8 cellular contexts compared by ENCODE assay signal in genomic region chr9:69745716-69746538, GRCh38. TPM values are rescaled to one million over a fixed set of nuclear protein-coding genes. Genes with fewer than 3 reads are reported as not detected.
DNase-seq lines count a peak whose midpoint lies in the region; ATAC-seq, FAIRE-seq and TF ChIP-seq lines count a peak whose summit lies in the region.

No MANE protein-coding gene starts in this region.

- no peaks in the 10 kb centered on the region for H4K20me1 ChIP-seq in K562 (replicated peaks; ENCODE audit: control insufficient read depth, insufficient read depth, low read length)

- no peak overlapping the region for H3K9ac ChIP-seq in K562 (ENCODE audit: insufficient read depth in 1 of 2, low read depth in 2 of 2, low read length in 2 of 2)

- no peak overlapping the region for H2AFZ ChIP-seq in K562 (ENCODE audit: low read depth, low read length)

- peak overlapping the region; percentile 67 for H3K27ac ChIP-seq in HL-60 (replicated peaks)
- H3K27ac ChIP-seq in K562 (ENCODE audit: extremely low read depth, low read depth, low read length) = peak overlapping the region; percentile 45; the same call in 2 of the 3 replicates

- ATAC-seq in K562 (peak; percentile 76), HG02884 (IDR thresholded peaks at IDR 0.05; ENCODE audit: unreplicated experiment) (no peak), GM21619 (IDR thresholded peaks at IDR 0.05; ENCODE audit: unreplicated experiment) (no peak)

- in situ Hi-C loops in K562 (cut with MboI) = no loop called here

- intact Hi-C loops in K562 (cut with micrococcal nuclease) = loop anchor here (5.0 kb wide), 1 partner anchor 76 kb away; the partner anchor contains the start of gene CFAP95

- CTCF ChIA-PET in BJ (lab: Yijun Ruan, JAX) (interaction anchor here (0.6 to 3.0 kb wide), 18 partner anchors 8 to 367 kb away, joined by 3 to 19 read pairs (median 3); partner anchors contain the start of gene APBA1), K562 (lab: Yijun Ruan, JAX; ENCODE audit: low intra/inter-chr PET ratio) (no interaction called here)

- no peak for TF ChIP-seq POLR2A in K562 (conservative IDR thresholded peaks at IDR 0.05)

- TF ChIP-seq RAD21 in K562 (CRISPR knock-in tag; conservative IDR thresholded peaks at IDR 0.05 in 1 of 2, IDR thresholded peaks at IDR 0.05 in 1 of 2) = peak in 1 of 2 experiments; percentile 30; a peak in 1 of 4 replicates

- no peak for TF ChIP-seq EP300 in K562 (IDR thresholded peaks at IDR 0.05; ENCODE audit: low read length)

- FAIRE-seq in K562 (lab: Jason Lieb, UNC) = peak; percentile 85

- H3K9me3 ChIP-seq in K562 (replicated peaks; ENCODE audit: control insufficient read depth, insufficient read depth, low read depth, low read length) = no peaks in the 10 kb centered on the region

- POLR2A ChIA-PET in BJ (lab: Charles Lee) (no interaction called here), K562 (lab: Yijun Ruan, JAX) (interaction anchor here (1.2 to 1.5 kb wide), 3 partner anchors 9 to 14 kb away, joined by 3 to 7 read pairs (median 5); partner anchors contain the start of gene PTAR1)

- H3K27me3 ChIP-seq in BJ (ENCODE audit: control insufficient read depth, insufficient read depth, low read length) (no peaks in the 10 kb centered on the region), HL-60 (ENCODE audit: insufficient read depth, poor library complexity, severe bottlenecking) (no peaks in the 10 kb centered on the region), K562 (ENCODE audit: control insufficient read depth in 2 of 2, insufficient read depth in 2 of 2, low read length in 2 of 2) (no peaks in the 10 kb centered on the region)

- no peak overlapping the region for H3K4me3 ChIP-seq in BJ (ENCODE audit: low read depth, low read length)
- H3K4me3 ChIP-seq in HL-60 (replicated peaks; ENCODE audit: insufficient read depth, low read length) = no peak overlapping the region
- H3K4me3 ChIP-seq in K562 = no peak overlapping the region

- DNase-seq in BJ (ENCODE audit: low read depth) = no peak
- peak in 1 of 2 experiments; percentile 28 for DNase-seq in HL-60 (ENCODE audit: low read depth in 1 of 2, low spot score in 1 of 2)
- peak in 2 of 4 experiments; percentile 9 for DNase-seq in K562 (ENCODE audit: extremely low read depth in 1 of 4, low spot score in 3 of 4)
- DNase-seq in lung microvascular endothelial cell (ENCODE audit: low read depth in 2 of 2) = peak; percentile 28 to 50
- DNase-seq in NCI-H226 = no peak
- no peak for DNase-seq in hypothalamus (lab: John Stamatoyannopoulos, UW)

- WGBS in K562 (ENCODE audit: insufficient coverage, low coverage, missing lambda C conversion rate) = 58% methylated on average over 5 of the region's 5 CpGs

- H3K9me1 ChIP-seq in K562 (ENCODE audit: control insufficient read depth, insufficient read depth, low read length) = no peaks in the 10 kb centered on the region

- H3K36me3 ChIP-seq in BJ (ENCODE audit: control insufficient read depth, insufficient read depth, low read length) = no peaks in the 10 kb centered on the region
- peaks cover 67% of the 10 kb centered on the region; the same call in 2 of the 3 replicates for H3K36me3 ChIP-seq in K562 (ENCODE audit: control insufficient read depth, insufficient read depth, low read length)

- TF ChIP-seq CTCF in BJ (IDR thresholded peaks at IDR 0.05; ENCODE audit: insufficient read depth, low read depth, low read length) (peak; percentile 40; the same call in 1 of the 2 replicates), HL-60 (IDR thresholded peaks at IDR 0.05; ENCODE audit: insufficient read depth, low read length) (no peak), K562 (IDR thresholded peaks at IDR 0.05 in 2 of 3, conservative IDR thresholded peaks at IDR 0.05 in 1 of 3; ENCODE audit: insufficient read depth in 2 of 3, low read depth in 1 of 3, low read length in 3 of 3) (peak in 2 of 3 experiments; percentile 16 to 37; a peak in 3 of 6 replicates)

- peaks cover 0 to 7% of the 10 kb centered on the region in 2 experiments; a peak in 2 of 5 replicates for H3K4me1 ChIP-seq in K562 (replicated peaks in 1 of 2; ENCODE audit: control insufficient read depth in 2 of 2, insufficient read depth in 2 of 2, low read length in 2 of 2)

- no peak overlapping the region for H3K4me2 ChIP-seq in K562 (ENCODE audit: insufficient read depth, low read length)

- BruUV-seq in K562 (replicated peaks; lab: Mats Ljungman, UMichigan) = no TSS peak

- H3K79me2 ChIP-seq in K562 (ENCODE audit: control insufficient read depth, insufficient read depth, low read length) = peaks cover 53% of the 10 kb centered on the region

TF ChIP-seq in K562, 482 proteins besides CTCF, POLR2A, EP300 and RAD21 (continues in another document):
- TF ChIP-seq ZNF316 (IDR thresholded peaks at IDR 0.05) (peak; percentile 83), ZNF408 (CRISPR knock-in tag; IDR thresholded peaks at IDR 0.05; ENCODE audit: low read depth) (no peak), CBX2 (IDR thresholded peaks at IDR 0.05; ENCODE audit: insufficient read depth, low read length, poor library complexity, severe bottlenecking) (no peak), NFE2L1 (tag; IDR thresholded peaks at IDR 0.05; ENCODE audit: borderline replicate concordance, low read depth) (peak; percentile 65; the same call in 1 of the 2 replicates), ZNF766 (CRISPR knock-in tag; conservative IDR thresholded peaks at IDR 0.05) (no peak), MAFG (tag; conservative IDR thresholded peaks at IDR 0.05) (peak; percentile 88), HDAC1 (IDR thresholded peaks at IDR 0.05) (0 out of 4 replicates have a peak, but pooled peaks of 1 of the 2 experiments have one; percentile 15), MAX (CRISPR knock-in tag; IDR thresholded peaks at IDR 0.05) (no peak), RBM25 (IDR thresholded peaks at IDR 0.05; ENCODE audit: low read depth, low read length, severe bottlenecking) (no peak), NFE2 (IDR thresholded peaks at IDR 0.05; ENCODE audit: low read depth) (peak; percentile 83), TCFL5 (CRISPR knock-in tag; conservative IDR thresholded peaks at IDR 0.05) (no peak), ZEB2 (IDR thresholded peaks at IDR 0.05) (no peak), MAFF (IDR thresholded peaks at IDR 0.05; ENCODE audit: low read length) (peak; percentile 65; the same call in 1 of the 2 replicates), MAFK (IDR thresholded peaks at IDR 0.05; ENCODE audit: low read length) (peak; percentile 61), RFX1 (IDR thresholded peaks at IDR 0.05) (no peak)

RNA-seq across cellular contexts. Expression of gene PTAR1, which starts 13.9 kb away (rescaled TPM):
- polyA plus RNA-seq in BJ (2011; rRNA removed) (12.4 and 20.5 TPM in 2 replicates), K562 (2011; rRNA removed) (28.0 and 31.0 TPM in 2 replicates), K562 (2014; fragmentation: Illumina TruSeq; extraction: Trizol) (24.7 and 26.2 TPM in 2 replicates), K562 (2014; fragmentation: Nextera tagmentation; extraction: Ambion mirVana) (10 to 100 TPM; 10.1 to 10.8 TPM), K562 (2014; rRNA removed) (16.1 and 17.5 TPM in 2 replicates)
- 31.8 and 39.1 TPM in 2 replicates for polyA minus RNA-seq in BJ (2011; rRNA and poly(A)+ RNA removed)
- total RNA-seq in K562 (2011; cell fraction: chromatin; rRNA removed; ENCODE audit: low replicate concordance) = 44.5 and 102 TPM in 2 replicates
- 19.3 and 25.8 TPM in 2 replicates for total RNA-seq in K562 (2011; cell fraction: nucleolus; rRNA removed)
- total RNA-seq in K562 (2011; cell fraction: nucleoplasm; rRNA removed) = 59.2 and 97.3 TPM in 2 replicates
- total RNA-seq in K562 (2014; rRNA removed) (27.3 and 30.9 TPM in 2 replicates), K562 (2014; rRNA removed; fragmentation: Illumina TruSeq; extraction: Trizol) (48.0 and 52.4 TPM in 2 replicates), K562 (2015; rRNA removed; fragmentation: Illumina TruSeq; extraction: Trizol) (37.6 and 38.0 TPM in 2 replicates), K562 (2021) (29.3 and 31.7 TPM in 2 replicates), lung microvascular endothelial cell (30.1 and 49.6 TPM in 2 replicates)
- polyA plus RNA-seq in K562 (2011; cell fraction: cytosol; rRNA removed) = 3.8 and 11.3 TPM in 2 replicates
- 56.9 and 96.3 TPM in 2 replicates for polyA plus RNA-seq in K562 (2011; cell fraction: nucleus; rRNA removed)
- 12.0 and 15.0 TPM in 2 replicates for polyA plus RNA-seq in K562 (2012)
- polyA minus RNA-seq in K562 (2011; rRNA and poly(A)+ RNA removed) = 69.1 and 99.4 TPM in 2 replicates
- 18.3 and 21.9 TPM in 2 replicates for polyA minus RNA-seq in K562 (2011; cell fraction: cytosol; rRNA and poly(A)+ RNA removed)
- 59.6 and 122 TPM in 2 replicates for polyA minus RNA-seq in K562 (2011; cell fraction: nucleus; rRNA and poly(A)+ RNA removed)

Comparison
In these comparisons a context has a peak if more than half of its experiments do, and no peak if none do; other contexts are left out.
1. DNase-seq: peak in lung microvascular endothelial cell (2 of 2); none in BJ (single experiment), NCI-H226 (single experiment) and hypothalamus (0 of 51).